ENCODE assay signal across 8 cellular contexts in the genomic region with DNA sequence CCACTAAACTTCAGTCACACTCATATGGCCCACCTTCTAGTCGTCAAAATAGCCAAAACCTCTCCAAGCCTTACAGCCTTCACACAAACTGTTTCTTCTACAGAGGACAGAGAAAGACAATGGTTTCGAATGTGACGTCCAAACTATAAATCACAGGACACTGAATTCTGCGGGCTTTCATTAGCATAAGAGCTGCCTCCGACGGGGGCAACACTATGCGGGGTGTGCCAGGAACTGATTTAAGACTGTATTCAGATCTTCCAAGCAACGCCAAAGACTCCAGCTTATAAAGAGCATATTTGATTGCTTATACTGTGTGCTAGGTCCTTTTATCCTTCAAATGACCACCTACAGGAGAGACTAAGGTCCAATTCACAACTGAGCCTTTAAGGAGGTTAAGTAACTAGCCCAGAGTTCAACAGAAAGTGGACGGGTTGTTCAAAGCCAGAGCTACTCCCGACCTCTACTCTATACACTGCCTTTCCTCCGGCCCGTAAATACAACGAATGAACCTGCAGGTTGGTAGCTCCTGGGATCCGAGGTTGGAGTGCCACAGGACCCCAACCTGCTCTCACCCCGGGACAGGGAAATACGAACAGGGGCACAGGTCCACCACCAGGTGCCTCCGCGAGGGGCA. TPM values are rescaled to one million over a fixed set of nuclear protein-coding genes. Genes with fewer than 3 reads are reported as not detected.
DNase-seq lines count a peak whose midpoint lies in the region; ATAC-seq and TF ChIP-seq lines count a peak whose summit lies in the region.

No MANE protein-coding gene starts in this region.

- H3K4me1 Mint-ChIP-seq in naive B cell: peaks cover 22 to 34% (median 23%) of the 10 kb centered on the region in 3 donors

- H3K9me3 ChIP-seq in duodenal mucosa (ENCODE audit: control insufficient read depth in 1 of 2, low read length in 2 of 2): no peaks in the 10 kb centered on the region

- H3K4me3 Mint-ChIP-seq in naive B cell: peak overlapping the region; percentile 91 to 98 (median 96)

- peak; percentile 22 for TF ChIP-seq CTCF in AG09319 (IDR thresholded peaks at IDR 0.05; ENCODE audit: low read depth, low read length)
- TF ChIP-seq CTCF in GM13976 (IDR thresholded peaks at IDR 0.05; ENCODE audit: borderline replicate concordance, control extremely low read depth, extremely low read depth, insufficient read depth, missing control alignments): peak; percentile 43

- H3K27ac ChIP-seq in duodenal mucosa (ENCODE audit: low read depth, low read length): peak overlapping the region; percentile 95

- H3K27me3 ChIP-seq in duodenal mucosa (ENCODE audit: control insufficient read depth in 1 of 2, insufficient read depth in 2 of 2, low read length in 2 of 2): no peaks in the 10 kb centered on the region

- in situ Hi-C loops in GM13976 (cut with MboI; ENCODE audit: low sequenced_read_pairs, unreplicated experiment): no loop called here

- DNase-seq in AG09319 (ENCODE audit: extremely low read depth, low read depth) (no peak), GM13976 (ENCODE audit: low spot score) (no peak), NCI-H82 (lab: John Stamatoyannopoulos, UW) (peak; percentile 60), naive B cell (no peak), C1 segment of cervical spinal cord (lab: John Stamatoyannopoulos, UW) (no peak)

- H3K9me3 Mint-ChIP-seq in naive B cell: no peaks in the 10 kb centered on the region

- ATAC-seq in naive B cell (ENCODE audit: low read depth in 2 of 2) (no peak), GM19328 (IDR thresholded peaks at IDR 0.05; ENCODE audit: unreplicated experiment) (no peak), HG02759 (IDR thresholded peaks at IDR 0.05; ENCODE audit: unreplicated experiment) (no peak)

- H3K27me3 Mint-ChIP-seq in naive B cell: no peaks in the 10 kb centered on the region

- H3K9ac ChIP-seq in duodenal mucosa (ENCODE audit: low read depth in 1 of 2, low read length in 2 of 2): peak overlapping the region; percentile 84 to 91

- no peaks in the 10 kb centered on the region for H3K36me3 ChIP-seq in duodenal mucosa (ENCODE audit: control insufficient read depth in 1 of 2, insufficient read depth in 2 of 2, low read length in 2 of 2)

- peak overlapping the region; percentile 67 to 99 (median 94) for H3K27ac Mint-ChIP-seq in naive B cell

- H3K36me3 Mint-ChIP-seq in naive B cell: no peaks in the 10 kb centered on the region

- peak overlapping the region; percentile 95 to 96 for H3K4me3 ChIP-seq in duodenal mucosa (ENCODE audit: low read depth in 1 of 2, low read length in 2 of 2)

- H3K4me1 ChIP-seq in duodenal mucosa (ENCODE audit: control insufficient read depth in 1 of 2, insufficient read depth in 2 of 2, low read length in 2 of 2): peaks cover 11 to 15% of the 10 kb centered on the region in 2 donors

RNA-seq across cellular contexts. Expression of gene L2HGDH, which starts 0.6 kb away (rescaled TPM):
- 1 to 10 TPM in 5 of 6 donors, not detected in 1; 1.5 to 3.6 (median 2.2) TPM for polyA plus RNA-seq in naive B cell (ENCODE audit: low read depth in 6 of 6)

RNA-seq across cellular contexts. Expression of gene DMAC2L, which starts 0.7 kb away (rescaled TPM):
- 10 to 100 TPM; 19.4 to 32.4 (median 28.3) TPM for polyA plus RNA-seq in naive B cell (ENCODE audit: low read depth in 6 of 6)
